Comparison of ENCODE assay signal across 35 cellular contexts in the genomic region with DNA sequence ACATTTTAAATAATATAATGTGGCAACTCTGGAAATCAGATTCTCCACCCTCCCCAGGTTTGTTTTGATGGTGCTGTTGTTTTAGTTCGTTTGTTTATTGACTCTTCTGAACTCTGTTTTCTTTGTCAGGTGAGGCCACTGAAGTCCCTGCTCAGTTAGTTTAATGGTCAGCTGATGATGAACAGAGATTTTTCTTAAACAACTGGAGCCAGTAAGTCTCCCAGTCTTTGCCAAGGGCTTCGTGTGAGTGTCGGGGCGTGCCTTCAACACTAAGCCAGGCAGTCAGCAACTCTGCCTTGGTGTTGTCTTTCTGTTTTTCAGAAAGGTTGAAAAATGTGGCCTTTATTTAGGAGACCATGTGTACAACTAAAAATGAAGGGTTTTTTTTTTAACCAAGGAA. TPM values are rescaled to one million over a fixed set of nuclear protein-coding genes. Genes with fewer than 3 reads are reported as not detected.
"Had no signal": no experiment of that assay in that cellular context is flagged by ENCODE, and none has a peak within 500 bp of the region (broad histone marks: within the 10 kb centered on the region; RNA-seq: fewer than 3 reads in every experiment).

No MANE protein-coding gene starts in this region.

- H3K4me3 ChIP-seq: adrenal gland, body of pancreas, breast epithelium, PC-9 had no signal

- H3K27ac Mint-ChIP-seq: activated CD4-positive, alpha-beta memory T cell treated with anti-CD3 and anti-CD28 coated beads for 36 hours; activated naive CD4-positive, alpha-beta T cell treated with anti-CD3 and anti-CD28 coated beads for 36 hours; activated naive CD4-positive, alpha-beta T cell treated with anti-CD3 and anti-CD28 coated beads, Interleukin-2, amount 50 U/mL, for 72 hours; activated T-helper 1 cell treated with anti-CD3 and anti-CD28 coated beads, Interleukin-12 subunit alpha, Interleukin-12 subunit beta, Interleukin-2, Interleukin-4 antibody, amounts not matched to agents 30 ng/mL and 10 ng/mL and 1 ng/mL, durations not matched to agents 14 hours and 24 hours and 36 hours had no signal

- H3K4me1 ChIP-seq: adrenal gland, body of pancreas, breast epithelium had no signal

- H3K27me3 ChIP-seq: adrenal gland, body of pancreas, breast epithelium had no signal

- H3K9me3 Mint-ChIP-seq: activated CD4-positive, alpha-beta memory T cell treated with anti-CD3 and anti-CD28 coated beads for 36 hours; activated naive CD4-positive, alpha-beta T cell treated with anti-CD3 and anti-CD28 coated beads for 36 hours; activated naive CD4-positive, alpha-beta T cell treated with anti-CD3 and anti-CD28 coated beads, Interleukin-2, amount 50 U/mL, for 72 hours; activated T-cell treated with anti-CD3 and anti-CD28 coated beads, Interleukin-2, amount 50 U/mL, for 4 hours; activated T-helper 1 cell treated with anti-CD3 and anti-CD28 coated beads, Interleukin-12 subunit alpha, Interleukin-12 subunit beta, Interleukin-2, Interleukin-4 antibody, amounts not matched to agents 30 ng/mL and 10 ng/mL and 1 ng/mL, durations not matched to agents 14 hours and 24 hours and 36 hours had no signal

- H3K4me3 Mint-ChIP-seq: activated B cell treated with CpG ODN at 0.5 μM for 24 hours; activated CD4-positive, alpha-beta memory T cell treated with anti-CD3 and anti-CD28 coated beads for 36 hours; activated naive CD4-positive, alpha-beta T cell treated with anti-CD3 and anti-CD28 coated beads for 36 hours; activated T-cell treated with anti-CD3 and anti-CD28 coated beads, Interleukin-2, amount 50 U/mL, for 4 hours; activated T-helper 1 cell treated with anti-CD3 and anti-CD28 coated beads, Interleukin-12 subunit alpha, Interleukin-12 subunit beta, Interleukin-2, Interleukin-4 antibody, amounts not matched to agents 30 ng/mL and 10 ng/mL and 1 ng/mL, durations not matched to agents 14 hours and 24 hours and 36 hours had no signal

- H3K36me3 ChIP-seq: adrenal gland, breast epithelium had no signal

- H3K4me2 ChIP-seq: PC-9 had no signal

- ATAC-seq: activated naive CD4-positive, alpha-beta T cell treated with anti-CD3 and anti-CD28 coated beads, Interleukin-2, amount 50 U/mL, for 72 hours; activated T-cell treated with anti-CD3 and anti-CD28 coated beads, Interleukin-2, amount 50 U/mL, for 4 hours; body of pancreas; Right ventricle myocardium inferior had no signal

- H3K27ac ChIP-seq: adrenal gland, body of pancreas, breast epithelium, PC-9, RWPE1, VCaP had no signal

- DNase-seq: activated B cell treated with CpG ODN at 0.5 μM for 24 hours; activated CD4-positive, alpha-beta memory T cell treated with anti-CD3 and anti-CD28 coated beads for 36 hours; activated CD4-positive, alpha-beta T cell treated with anti-CD3 and anti-CD28 coated beads for 4 hours; activated CD4-positive, alpha-beta T cell treated with anti-CD3 and anti-CD28 coated beads, Interleukin-2, amount 50 U/mL, for 1 hour; activated CD4-positive, CD25-positive, alpha-beta regulatory T cell treated with anti-CD3 and anti-CD28 coated beads, Interleukin-2, amount 50 U/mL, for 72 hours; activated CD8-positive, alpha-beta memory T cell treated with anti-CD3 and anti-CD28 coated beads, Interleukin-2, amount 50 U/mL, for 4 hours; activated gamma-delta T cell treated with Interleukin-2 at 50 U/mL for 16 hours; activated naive CD4-positive, alpha-beta T cell treated with anti-CD3 and anti-CD28 coated beads for 36 hours; activated T-cell treated with anti-CD3 and anti-CD28 coated beads for 4 hours; activated T-cell treated with anti-CD3 and anti-CD28 coated beads, Interleukin-2, amount 50 U/mL, for 4 hours; adrenal gland; body of pancreas; MV-4-11; NCI-H1092; NCI-H146; NCI-H187; NCI-H2029 treated with DMSO at 0.1 percent for 48 hours; NCI-H2171 treated with DMSO at 0.1 percent for 48 hours; NCI-H2227 treated with DMSO at 0.1 percent for 48 hours; NCI-H446 treated with DMSO at 0.1 percent for 48 hours; NCI-H524 treated with DMSO at 0.1 percent for 48 hours; PC-9; SIG-M5; SW 1271; T-helper 1 cell; T-helper 2 cell; T-helper 9 cell had no signal

- H3K9me3 ChIP-seq: adrenal gland, body of pancreas had no signal

- H3K36me3 Mint-ChIP-seq: activated CD4-positive, alpha-beta memory T cell treated with anti-CD3 and anti-CD28 coated beads for 36 hours; activated naive CD4-positive, alpha-beta T cell treated with anti-CD3 and anti-CD28 coated beads, Interleukin-2, amount 50 U/mL, for 72 hours had no signal

- H2AFZ ChIP-seq: PC-9 had no signal

- H3K27me3 Mint-ChIP-seq: activated B cell treated with CpG ODN at 0.5 μM for 24 hours had no signal

RNA-seq across cellular contexts. Expression of gene TEX35, which starts 58.9 kb away (rescaled TPM):
- total RNA-seq: activated B cell treated with CpG ODN at 0.5 μM for 24 hours; activated CD4-positive, alpha-beta memory T cell treated with anti-CD3 and anti-CD28 coated beads for 36 hours; activated naive CD4-positive, alpha-beta T cell treated with anti-CD3 and anti-CD28 coated beads for 36 hours; activated naive CD4-positive, alpha-beta T cell treated with anti-CD3 and anti-CD28 coated beads, Interleukin-2, amount 50 U/mL, for 72 hours; activated T-cell treated with anti-CD3 and anti-CD28 coated beads, Interleukin-2, amount 50 U/mL, for 4 hours; activated T-helper 1 cell treated with anti-CD3 and anti-CD28 coated beads, Interleukin-12 subunit alpha, Interleukin-12 subunit beta, Interleukin-2, Interleukin-4 antibody, amounts not matched to agents 30 ng/mL and 10 ng/mL and 1 ng/mL, durations not matched to agents 14 hours and 24 hours and 36 hours; adrenal gland; astrocyte; body of pancreas; breast epithelium; cardiac septum; PC-9; Right ventricle myocardium inferior had no signal
- polyA plus RNA-seq: adrenal gland had no signal
